In genomic region chr19:8340341-8341096, GRCh38 we compare ENCODE assay signal across 11 cellular contexts. TPM values are rescaled to one million over a fixed set of nuclear protein-coding genes. Genes with fewer than 3 reads are reported as not detected.
DNase-seq lines count a peak whose midpoint lies in the region; ATAC-seq and TF ChIP-seq lines count a peak whose summit lies in the region.
"Had no signal": no experiment of that assay in that cellular context is flagged by ENCODE, and none has a peak within 500 bp of the region (broad histone marks: within the 10 kb centered on the region; RNA-seq: fewer than 3 reads in every experiment).

No MANE protein-coding gene starts in this region.

- peak; percentile 25 for DNase-seq in GM13976 (ENCODE audit: low spot score)
- DNase-seq in astrocyte of the cerebellum (ENCODE audit: low read depth) = no peak
- peak; percentile 73 for DNase-seq in right atrium auricular region (ENCODE audit: low spot score)
- DNase-seq in pulmonary artery endothelial cell (ENCODE audit: low read depth, low spot score) = peak; percentile 76
- no peak for DNase-seq in effector CD8-positive, alpha-beta T cell (lab: John Stamatoyannopoulos, UW)
- no peak for DNase-seq in activated effector memory CD4-positive, alpha-beta T cell treated with anti-CD3 and anti-CD28 coated beads, Interleukin-2, amount 50 U/mL, for 16 hours
- DNase-seq: activated T-cell treated with anti-CD3 and anti-CD28 coated beads, Interleukin-2, amount 50 U/mL, for 4 hours; NCI-H748 treated with DMSO at 0.1 percent for 48 hours; stimulated activated CD4-positive, alpha-beta T cell treated with anti-CD3 and anti-CD28 coated beads, Interleukin-4, amount 100 ng/mL, for 24 hours had no signal

- H3K9me3 ChIP-seq in right atrium auricular region = no peaks in the 10 kb centered on the region

- in situ Hi-C loops in GM13976 (cut with MboI; ENCODE audit: low sequenced_read_pairs, unreplicated experiment) (no loop called here), astrocyte of the cerebellum (cut with HindIII; ENCODE audit: low sequenced_read_pairs) (no loop called here)

- H3K27ac ChIP-seq in right atrium auricular region = peak overlapping the region; percentile 66 to 87

- ATAC-seq in HG03159 (IDR thresholded peaks at IDR 0.05; ENCODE audit: unreplicated experiment) (no peak), GM18511 (IDR thresholded peaks at IDR 0.05; ENCODE audit: unreplicated experiment) (no peak)
- ATAC-seq: activated T-cell treated with anti-CD3 and anti-CD28 coated beads, Interleukin-2, amount 50 U/mL, for 4 hours had no signal

- peaks cover 0 to 23% of the 10 kb centered on the region in 2 donors for H3K4me1 ChIP-seq in right atrium auricular region

- TF ChIP-seq CTCF in GM13976 (IDR thresholded peaks at IDR 0.05; ENCODE audit: borderline replicate concordance, control extremely low read depth, extremely low read depth, insufficient read depth, missing control alignments) = no peak
- TF ChIP-seq CTCF in astrocyte of the cerebellum (IDR thresholded peaks at IDR 0.05; ENCODE audit: low read depth, low read length, missing control alignments) = peak; percentile 30
- no peak for TF ChIP-seq CTCF in right atrium auricular region (IDR thresholded peaks at IDR 0.05)

- no peaks in the 10 kb centered on the region for H3K27me3 ChIP-seq in right atrium auricular region

- no peaks in the 10 kb centered on the region for H3K36me3 ChIP-seq in right atrium auricular region

- no peak overlapping the region for H3K4me3 ChIP-seq in astrocyte of the cerebellum (ENCODE audit: low read depth, low read length)
- peak overlapping the region in 1 of 2 donors; percentile 9 for H3K4me3 ChIP-seq in right atrium auricular region

RNA-seq across cellular contexts. Expression of gene KANK3, which starts 2.5 kb away (rescaled TPM):
- total RNA-seq in right atrium auricular region (10 to 100 TPM; 12.8 to 18.4 TPM), pulmonary artery endothelial cell (12.1 and 18.4 TPM in 2 replicates)

RNA-seq across cellular contexts. Expression of gene RPS28, which starts 19.2 kb away (rescaled TPM):
- total RNA-seq in right atrium auricular region (100 to 1,000 TPM; 158 to 402 TPM), pulmonary artery endothelial cell (273 and 792 TPM in 2 replicates)

RNA-seq across cellular contexts. Expression of gene NDUFA7, which starts 19.3 kb away (rescaled TPM):
- 10 to 100 TPM; 81.0 to 82.0 TPM for total RNA-seq in right atrium auricular region
- 24.3 and 46.7 TPM in 2 replicates for total RNA-seq in pulmonary artery endothelial cell

RNA-seq across cellular contexts. Expression of gene ANGPTL4, which starts 23.4 kb away (rescaled TPM):
- total RNA-seq in right atrium auricular region = 10 to 100 TPM; 32.6 to 69.1 TPM
- total RNA-seq in pulmonary artery endothelial cell = 4.3 and 13.2 TPM in 2 replicates

RNA-seq across cellular contexts. Expression of gene CD320, which starts 32.4 kb away (rescaled TPM):
- total RNA-seq in right atrium auricular region = 10 to 100 TPM; 48.8 to 51.0 TPM
- total RNA-seq in pulmonary artery endothelial cell = 32.5 and 35.6 TPM in 2 replicates

Comparison
In these comparisons a context has a peak if more than half of its experiments do, and no peak if none do; other contexts are left out.
1. DNase-seq: peak in GM13976 (single experiment), right atrium auricular region (single experiment) and pulmonary artery endothelial cell (single experiment); none in astrocyte of the cerebellum (single experiment), effector CD8-positive, alpha-beta T cell (single experiment) and activated effector memory CD4-positive, alpha-beta T cell treated with anti-CD3 and anti-CD28 coated beads, Interleukin-2, amount 50 U/mL, for 16 hours (single experiment).